ENCODE assay signal across 26 cellular contexts in the genomic region with DNA sequence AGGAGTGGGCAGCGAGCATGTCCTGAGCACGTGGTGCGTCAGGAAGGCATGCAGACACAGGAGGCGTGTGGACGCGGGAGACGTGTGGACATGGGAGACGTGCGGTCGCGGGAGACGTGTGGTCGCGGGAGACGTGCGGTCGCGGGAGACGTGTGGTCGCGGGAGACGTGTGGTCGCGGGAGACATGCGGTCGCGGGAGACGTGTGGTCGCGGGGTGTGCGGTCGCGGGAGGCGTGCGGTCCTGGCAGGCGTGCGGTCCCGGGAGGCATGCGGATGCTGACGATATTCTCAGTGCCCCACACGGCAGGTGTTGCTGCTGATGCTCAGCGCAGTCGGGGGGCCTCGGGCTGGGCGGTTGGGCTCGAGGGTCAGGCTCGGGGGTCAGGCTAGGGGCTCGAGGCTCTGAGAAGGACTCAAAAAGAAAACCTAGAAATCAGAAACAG.
DNase-seq lines count a peak whose midpoint lies in the region; ATAC-seq and TF ChIP-seq lines count a peak whose summit lies in the region.
"Had no signal": no experiment of that assay in that cellular context is flagged by ENCODE, and none has a peak within 500 bp of the region (broad histone marks: within the 10 kb centered on the region; RNA-seq: fewer than 3 reads in every experiment).

No MANE protein-coding gene starts in this region.

- no peak overlapping the region for H3K14ac ChIP-seq in neuronal stem cell (ENCODE audit: low read length)

- H3K9me3 ChIP-seq in right atrium auricular region: peaks cover 0 to 9% of the 10 kb centered on the region in 2 donors
- peaks cover 9 to 28% of the 10 kb centered on the region in 2 donors for H3K9me3 ChIP-seq in neuronal stem cell (replicated peaks in 1 of 2; ENCODE audit: control insufficient read depth in 2 of 2, insufficient read depth in 1 of 2, low read depth in 1 of 2, low read length in 2 of 2)
- H3K9me3 ChIP-seq in aorta (ENCODE audit: control insufficient read depth, low read length): no peaks in the 10 kb centered on the region
- H3K9me3 ChIP-seq: SJSA1 had no signal

- H4K91ac ChIP-seq in neuronal stem cell (ENCODE audit: low read depth, low read length, poor library complexity): no peak overlapping the region

- intact Hi-C loops in Right ventricle myocardium superior (cut with DNase I): no loop called here
- intact Hi-C loops in cardiac septum (cut with DNase I): no loop called here
- intact Hi-C loops in aorta (cut with DNase I): no loop called here

- no peak overlapping the region for H3K4me2 ChIP-seq in neuronal stem cell (ENCODE audit: insufficient read depth, low read length, poor library complexity, severe bottlenecking)

- H3K4ac ChIP-seq in neuronal stem cell (ENCODE audit: low read length): no peak overlapping the region

- H2AK5ac ChIP-seq in neuronal stem cell (ENCODE audit: low read depth, low read length): no peak overlapping the region

- DNase-seq in Right ventricle myocardium superior (peak; percentile 10), right atrium auricular region (ENCODE audit: low spot score) (no peak), cardiac septum (ENCODE audit: low spot score) (peak; percentile 60), neuronal stem cell (ENCODE audit: low spot score) (no peak), aorta (peak; percentile 25 to 55), omental fat pad (ENCODE audit: low spot score) (no peak), KBM-7 (no peak), NCI-H1048 (lab: John Stamatoyannopoulos, UW) (no peak)
- DNase-seq: activated CD4-positive, alpha-beta T cell treated with anti-CD3 and anti-CD28 coated beads for 48 hours; activated naive CD4-positive, alpha-beta T cell treated with Interleukin-2 at 50 U/mL for 16 hours; activated T-cell treated with anti-CD3 and anti-CD28 coated beads, Interleukin-2, amount 50 U/mL, for 4 hours; Calu3; CD4-positive, CD25-positive, alpha-beta regulatory T cell; DND-41; GF-D8; hypothalamus; NCI-H1105; NCI-H187 treated with DMSO at 0.1 percent for 48 hours; NCI-H2171; NCI-H510A; nucleus accumbens; small intestine; stimulated activated naive CD4-positive, alpha-beta T cell; T-cell; WERI-Rb-1 had no signal

- H2BK120ac ChIP-seq in neuronal stem cell (ENCODE audit: low read depth, low read length): no peak overlapping the region

- H2BK12ac ChIP-seq in neuronal stem cell (ENCODE audit: low read length): no peak overlapping the region

- no peak overlapping the region for H3K18ac ChIP-seq in neuronal stem cell (ENCODE audit: low read length)

- H3K27me3 ChIP-seq in right atrium auricular region: no peaks in the 10 kb centered on the region
- H3K27me3 ChIP-seq in neuronal stem cell (ENCODE audit: control insufficient read depth in 3 of 3, insufficient read depth in 3 of 3, low read depth in 1 of 3, low read length in 3 of 3): no peaks in the 10 kb centered on the region
- H3K27me3 ChIP-seq in aorta (ENCODE audit: control insufficient read depth in 1 of 2, insufficient read depth in 2 of 2, low read length in 1 of 2): no peaks in the 10 kb centered on the region
- H3K27me3 ChIP-seq: SJSA1 had no signal

- H3K4me3 ChIP-seq in right atrium auricular region: no peak overlapping the region
- H3K4me3 ChIP-seq in neuronal stem cell (ENCODE audit: low read length in 2 of 2): no peak overlapping the region
- no peak overlapping the region for H3K4me3 ChIP-seq in aorta (ENCODE audit: low read length in 2 of 2)
- H3K4me3 ChIP-seq: SJSA1 had no signal

- H3K23ac ChIP-seq in neuronal stem cell (ENCODE audit: low read depth, low read length, poor library complexity): peak overlapping the region; percentile 47

- H3K79me1 ChIP-seq in neuronal stem cell (ENCODE audit: low read depth, low read length): no peaks in the 10 kb centered on the region

- ATAC-seq in Right ventricle myocardium superior (ENCODE audit: poor library complexity): no peak
- ATAC-seq in aorta (ENCODE audit: low FRiP score): no peak
- ATAC-seq in omental fat pad (ENCODE audit: low FRiP score): no peak
- ATAC-seq: activated T-cell treated with anti-CD3 and anti-CD28 coated beads, Interleukin-2, amount 50 U/mL, for 4 hours; T-cell had no signal

- H3K36me3 ChIP-seq in right atrium auricular region: peaks cover 13% of the 10 kb centered on the region
- no peaks in the 10 kb centered on the region for H3K36me3 ChIP-seq in neuronal stem cell (replicated peaks in 1 of 2; ENCODE audit: control insufficient read depth in 2 of 2, insufficient read depth in 2 of 2, low read length in 2 of 2)
- H3K36me3 ChIP-seq in aorta (ENCODE audit: control insufficient read depth in 1 of 2, insufficient read depth in 2 of 2, low read length in 1 of 2): peaks cover 0 to 3% of the 10 kb centered on the region in 2 donors
- H3K36me3 ChIP-seq: WERI-Rb-1 had no signal

- H4K8ac ChIP-seq in neuronal stem cell (ENCODE audit: low read depth, low read length): no peak overlapping the region

- H3K27ac ChIP-seq in right atrium auricular region: no peak overlapping the region
- H3K27ac ChIP-seq in neuronal stem cell (replicated peaks; ENCODE audit: low read length): no peak overlapping the region
- H3K27ac ChIP-seq in aorta (ENCODE audit: low read depth in 1 of 2, low read length in 2 of 2): no peak overlapping the region
- H3K27ac ChIP-seq: SJSA1, WERI-Rb-1 had no signal

- no peak overlapping the region for H2AFZ ChIP-seq in neuronal stem cell (ENCODE audit: low read length)

- H3K4me1 ChIP-seq in right atrium auricular region: no peaks in the 10 kb centered on the region
- H3K4me1 ChIP-seq in neuronal stem cell (ENCODE audit: control insufficient read depth in 2 of 2, insufficient read depth in 1 of 2, low read depth in 1 of 2, low read length in 2 of 2): peaks cover 5 to 7% of the 10 kb centered on the region in 2 donors
- H3K4me1 ChIP-seq in aorta (ENCODE audit: control insufficient read depth in 1 of 2, insufficient read depth in 2 of 2, low read length in 2 of 2): no peaks in the 10 kb centered on the region
- H3K4me1 ChIP-seq: SJSA1 had no signal

- no peak overlapping the region for H2BK5ac ChIP-seq in neuronal stem cell (ENCODE audit: low read length)

- in situ Hi-C loops in KBM-7 (cut with MboI; ENCODE audit: low pct_unique_long_range_greater_than_20kb, low sequenced_read_pairs): no loop called here

- WGBS in neuronal stem cell (ENCODE audit: extremely low coverage in 2 of 2, insufficient read length in 2 of 2, insufficient replicate concordance in 1 of 2), 2 donors: no CpG with 5 or more reads among the region's 48 CpGs
- WGBS in aorta, 2 donors: 98% methylated on average over 42 to 48 of the region's 48 CpGs

- H3K9ac ChIP-seq in neuronal stem cell (ENCODE audit: low read depth, low read length, poor library complexity): no peak overlapping the region

- no peak overlapping the region for H2BK15ac ChIP-seq in neuronal stem cell (ENCODE audit: low read length)

- TF ChIP-seq CTCF in right atrium auricular region (IDR thresholded peaks at IDR 0.05): no peak
- TF ChIP-seq CTCF in omental fat pad (IDR thresholded peaks at IDR 0.05): no peak

Comparison
In these comparisons a context has a peak if more than half of its experiments do, and no peak if none do; other contexts are left out.
1. DNase-seq: peak in Right ventricle myocardium superior (single experiment), cardiac septum (single experiment) and aorta (2 of 2); none in right atrium auricular region (single experiment), neuronal stem cell (single experiment), omental fat pad (single experiment), KBM-7 (single experiment) and NCI-H1048 (single experiment).